6 cellular contexts compared by ENCODE assay signal in the genomic region with DNA sequence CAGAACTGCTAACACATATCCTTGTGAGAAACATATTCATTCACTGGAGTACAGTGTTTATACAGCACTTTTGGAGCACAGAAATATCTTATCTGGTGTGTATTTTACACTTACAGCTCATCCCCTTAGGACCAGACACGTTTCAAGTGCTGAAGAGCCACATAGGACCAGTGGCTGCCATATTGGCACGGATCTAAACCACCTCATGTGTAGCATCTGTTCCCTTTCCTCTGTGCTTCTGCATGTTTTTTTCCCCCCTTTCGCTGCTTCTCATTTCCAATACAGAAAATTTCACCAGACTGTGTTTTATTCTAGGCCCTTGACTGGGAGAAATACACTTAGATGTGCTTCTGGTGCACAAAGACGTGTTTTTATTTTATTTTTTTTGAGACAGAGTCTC.
"Had no signal": no experiment of that assay in that cellular context is flagged by ENCODE, and none has a peak within 500 bp of the region (broad histone marks: within the 10 kb centered on the region; RNA-seq: fewer than 3 reads in every experiment).

No MANE protein-coding gene starts in this region.

- H3K27ac Mint-ChIP-seq: IgD-negative memory B cell had no signal

- ATAC-seq: HepG2, K562 had no signal

- H3K27me3 Mint-ChIP-seq: IgD-negative memory B cell had no signal

- DNase-seq: IMR-90, KBM-7, KG1 had no signal

- H3K4me3 Mint-ChIP-seq: IgD-negative memory B cell had no signal

- H3K9me3 Mint-ChIP-seq: IgD-negative memory B cell had no signal

- H3K4me1 Mint-ChIP-seq: IgD-negative memory B cell had no signal
